9 cellular contexts compared by ENCODE assay signal in the genomic region with DNA sequence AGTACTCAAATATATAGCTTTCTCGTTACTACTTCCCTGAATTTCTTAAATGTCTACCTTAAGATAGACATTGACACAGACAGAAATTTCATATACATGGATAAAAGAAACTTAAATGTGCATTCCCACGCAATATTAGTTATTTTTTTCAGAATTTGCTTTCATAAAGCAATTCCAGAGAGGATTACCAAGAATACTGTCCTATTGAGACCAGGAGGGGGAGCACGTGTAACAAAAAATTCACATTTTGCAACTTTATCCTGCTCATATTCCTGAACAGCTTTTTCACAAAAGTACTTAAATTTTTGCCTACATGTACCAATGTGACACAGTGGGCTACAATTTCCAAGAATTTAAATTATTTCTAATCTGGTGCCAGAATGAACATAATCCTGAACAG. TPM values are rescaled to one million over a fixed set of nuclear protein-coding genes. Genes with fewer than 3 reads are reported as not detected.
DNase-seq lines count a peak whose midpoint lies in the region; ATAC-seq, FAIRE-seq and TF ChIP-seq lines count a peak whose summit lies in the region.
"Had no signal": no experiment of that assay in that cellular context is flagged by ENCODE, and none has a peak within 500 bp of the region (broad histone marks: within the 10 kb centered on the region; RNA-seq: fewer than 3 reads in every experiment).

No MANE protein-coding gene starts in this region.

- DNase-seq in EH (ENCODE audit: low read depth): peak; percentile 66
- peak; percentile 72 for DNase-seq in Karpas-422
- peak; percentile 83 for DNase-seq in adipocyte (ENCODE audit: low read depth)
- no peak for DNase-seq in kidney
- no peak for DNase-seq in NCI-H2081 (lab: John Stamatoyannopoulos, UW)

- H3K36me3 ChIP-seq in Karpas-422 (ENCODE audit: insufficient read depth, low read length): peaks cover 25% of the 10 kb centered on the region
- peaks cover 67% of the 10 kb centered on the region for H3K36me3 ChIP-seq in adipocyte (ENCODE audit: control insufficient read depth, insufficient read depth, low read length, severe bottlenecking)
- peaks cover 10 to 13% of the 10 kb centered on the region in 2 donors for H3K36me3 ChIP-seq in kidney (ENCODE audit: control insufficient read depth in 1 of 2, insufficient read depth in 2 of 2, low read length in 2 of 2)
- H3K36me3 ChIP-seq: ovary had no signal

- no peak overlapping the region for H3K4me2 ChIP-seq in Karpas-422 (ENCODE audit: low read depth, low read length, poor library complexity, severe bottlenecking)

- TF ChIP-seq CTCF in kidney (IDR thresholded peaks at IDR 0.05; ENCODE audit: borderline replicate concordance, extremely low read depth, insufficient read depth): peak; percentile 45

- H3K27ac ChIP-seq in Karpas-422 (ENCODE audit: low read length) (no peak overlapping the region), kidney (ENCODE audit: low read depth in 2 of 2, low read length in 2 of 2) (no peak overlapping the region)
- H3K27ac ChIP-seq: ovary had no signal

- no peak for FAIRE-seq in kidney (lab: Jason Lieb, UNC)

- H3K27me3 ChIP-seq in Karpas-422 (ENCODE audit: low read length) (no peaks in the 10 kb centered on the region), adipocyte (replicated peaks; ENCODE audit: control insufficient read depth, insufficient read depth, low read length) (no peaks in the 10 kb centered on the region)
- H3K27me3 ChIP-seq: ovary had no signal

- H3K9ac ChIP-seq in Karpas-422 (ENCODE audit: low read length) (no peak overlapping the region), adipocyte (ENCODE audit: low read length) (no peak overlapping the region), kidney (ENCODE audit: low read length in 2 of 2) (no peak overlapping the region)

- no peaks in the 10 kb centered on the region for H3K9me2 ChIP-seq in Karpas-422 (replicated peaks; ENCODE audit: insufficient read depth, low read length)

- no peak overlapping the region for H2AFZ ChIP-seq in Karpas-422 (ENCODE audit: low read length)

- intact Hi-C loops in kidney (cut with DNase I): loop anchor here (5.0 kb wide), 1 partner anchor 153 kb away; no protein-coding TSS in a partner anchor

- H3K4me1 ChIP-seq in Karpas-422 (ENCODE audit: low read length): no peaks in the 10 kb centered on the region
- H3K4me1 ChIP-seq in adipocyte (ENCODE audit: control insufficient read depth, insufficient read depth, low read length): peaks cover 28% of the 10 kb centered on the region
- H3K4me1 ChIP-seq in kidney (ENCODE audit: control insufficient read depth in 1 of 2, insufficient read depth in 1 of 2, low read depth in 1 of 2, low read length in 2 of 2): no peaks in the 10 kb centered on the region

- ATAC-seq in HG03196 (IDR thresholded peaks at IDR 0.05; ENCODE audit: unreplicated experiment) (no peak), GM21723 (IDR thresholded peaks at IDR 0.05; ENCODE audit: unreplicated experiment) (no peak), GM19035 (IDR thresholded peaks at IDR 0.05; ENCODE audit: unreplicated experiment) (no peak)

- H3K4me3 ChIP-seq in Karpas-422 (ENCODE audit: low read length) (no peak overlapping the region), adipocyte (ENCODE audit: low read length) (no peak overlapping the region), kidney (ENCODE audit: low read length in 2 of 2) (no peak overlapping the region)
- H3K4me3 ChIP-seq: ovary had no signal

- peaks cover 5% of the 10 kb centered on the region; the same call in 1 of the 2 replicates for H3K79me2 ChIP-seq in Karpas-422 (ENCODE audit: low read length)

- H3K9me3 ChIP-seq in Karpas-422 (ENCODE audit: low read length): no peaks in the 10 kb centered on the region
- H3K9me3 ChIP-seq in adipocyte (ENCODE audit: control insufficient read depth, low read length): no peaks in the 10 kb centered on the region
- peaks cover 0 to 3% of the 10 kb centered on the region in 2 donors for H3K9me3 ChIP-seq in kidney (ENCODE audit: control insufficient read depth in 1 of 2, low read length in 2 of 2)

- no peaks in the 10 kb centered on the region for H4K20me1 ChIP-seq in Karpas-422 (ENCODE audit: insufficient read depth, low read depth, low read length)

RNA-seq across cellular contexts. Expression of gene ERCC3, which starts 30.7 kb away (rescaled TPM):
- 41.4 and 42.5 TPM in 2 replicates for total RNA-seq in Karpas-422 (2014; rRNA removed; shearing (Covaris generic); ENCODE audit: low replicate concordance)
- total RNA-seq in kidney: 37.1 TPM
- polyA plus RNA-seq in kidney (ENCODE audit: insufficient read depth, low read depth, low replicate concordance): 23.5 TPM

Comparison
In these comparisons a context has a peak if more than half of its experiments do, and no peak if none do; other contexts are left out.
1. DNase-seq: peak in EH (single experiment), Karpas-422 (single experiment) and adipocyte (single experiment); none in kidney (single experiment) and NCI-H2081 (0 of 2).